In genomic region chr13:99386911-99387788, GRCh38 we compare ENCODE assay signal across 9 cellular contexts.
DNase-seq lines count a peak whose midpoint lies in the region; ATAC-seq, FAIRE-seq and TF ChIP-seq lines count a peak whose summit lies in the region.
"Had no signal": no experiment of that assay in that cellular context is flagged by ENCODE, and none has a peak within 500 bp of the region (broad histone marks: within the 10 kb centered on the region; RNA-seq: fewer than 3 reads in every experiment).

No MANE protein-coding gene starts in this region.

- in situ Hi-C loops in G401 (cut with HindIII; ENCODE audit: low sequenced_read_pairs) = no loop called here

- H3K4me3 ChIP-seq in right cardiac atrium (ENCODE audit: low read length) = no peak overlapping the region

- WGBS in right cardiac atrium = 70% methylated on average over 12 of the region's 12 CpGs

- H3K27ac ChIP-seq in right cardiac atrium (ENCODE audit: low read length) = no peak overlapping the region

- TF ChIP-seq POLR2A in GM12892 (IDR thresholded peaks at IDR 0.05; ENCODE audit: low read depth, low read length) = no peak

- H3K4me1 ChIP-seq in right cardiac atrium (ENCODE audit: control insufficient read depth, insufficient read depth, low read length) = peaks cover 2% of the 10 kb centered on the region

- no peaks in the 10 kb centered on the region for H3K9me3 ChIP-seq in right cardiac atrium (ENCODE audit: control insufficient read depth, low read length)

- peak; percentile 69 for DNase-seq in GM12892 (ENCODE audit: insufficient read length)
- DNase-seq in RPMI8226 = peak; percentile 74
- peak; percentile 84 for DNase-seq in activated gamma-delta T cell treated with Interleukin-2 at 50 U/mL for 16 hours
- peak; percentile 37 to 77 (median 73) for DNase-seq in right cardiac atrium
- DNase-seq in stimulated activated CD4-positive, alpha-beta T cell treated with anti-CD3 and anti-CD28 coated beads, Interleukin-1b, Interleukin-23, amount 100 ng/mL, for 48 hours = peak; percentile 88
- DNase-seq in G401 (ENCODE audit: low spot score) = no peak

- ATAC-seq in HG03095 (IDR thresholded peaks at IDR 0.05; ENCODE audit: unreplicated experiment) (peak; percentile 69), right cardiac atrium (no peak), HG02588 (IDR thresholded peaks at IDR 0.05; ENCODE audit: unreplicated experiment) (no peak)

- no peaks in the 10 kb centered on the region for H3K27me3 ChIP-seq in right cardiac atrium (ENCODE audit: control insufficient read depth, insufficient read depth)

- FAIRE-seq in GM12892 (lab: Jason Lieb, UNC) = peak; percentile 95
- FAIRE-seq: endometrium had no signal

- intact Hi-C loops in right cardiac atrium (cut with DNase I) = no loop called here
